Comparison of ENCODE assay signal across 28 cellular contexts in genomic region chr14:103089386-103090335, GRCh38. TPM values are rescaled to one million over a fixed set of nuclear protein-coding genes. Genes with fewer than 3 reads are reported as not detected.
"Had no signal": no experiment of that assay in that cellular context is flagged by ENCODE, and none has a peak within 500 bp of the region (broad histone marks: within the 10 kb centered on the region; RNA-seq: fewer than 3 reads in every experiment).

No MANE protein-coding gene starts in this region.

- H3K9me3 ChIP-seq: ascending aorta, body of pancreas, MG63 had no signal

- ATAC-seq: activated naive CD4-positive, alpha-beta T cell treated with anti-CD3 and anti-CD28 coated beads, Interleukin-2, amount 50 U/mL, for 72 hours; activated naive CD8-positive, alpha-beta T cell treated with anti-CD3 and anti-CD28 coated beads, Interleukin-2, amount 50 U/mL, for 24 hours; activated T-cell treated with anti-CD3 and anti-CD28 coated beads, Interleukin-2, amount 50 U/mL, for 4 hours; body of pancreas; PC-3; T-cell had no signal

- DNase-seq: activated CD4-positive, alpha-beta memory T cell treated with anti-CD3 and anti-CD28 coated beads for 36 hours; activated CD4-positive, alpha-beta T cell treated with anti-CD3 and anti-CD28 coated beads, Interleukin-2, amount 10 ng/mL, durations not matched to agents 7 days and 5 days; activated CD4-positive, CD25-positive, alpha-beta regulatory T cell; activated CD8-positive, alpha-beta memory T cell treated with anti-CD3 and anti-CD28 coated beads for 24 hours; activated effector memory CD4-positive, alpha-beta T cell treated with anti-CD3 and anti-CD28 coated beads, Interleukin-2, amount 50 U/mL, for 16 hours; activated naive CD4-positive, alpha-beta T cell treated with Interleukin-2 at 50 U/mL for 16 hours; activated naive CD8-positive, alpha-beta T cell treated with anti-CD3 and anti-CD28 coated beads, Interleukin-2, amount 50 U/mL, for 24 hours; activated T-cell treated with anti-CD3 and anti-CD28 coated beads, Interleukin-2, amount 50 U/mL, for 4 hours; amniotic stem cell; body of pancreas; central memory CD4-positive, alpha-beta T cell; MG63; MV-4-11; NCI-H1092 treated with DMSO at 0.1 percent for 48 hours; NCI-H1417 treated with DMSO at 0.1 percent for 48 hours; NCI-H1694; NCI-H2029; NCI-H524; PC-3; T-cell; T-helper 2 cell; T1000 had no signal

- H3K4me3 ChIP-seq: ascending aorta, body of pancreas, MG63, SK-N-MC had no signal

- H3K27ac ChIP-seq: ascending aorta, body of pancreas, SK-N-MC, VCaP had no signal

- H3K36me3 ChIP-seq: ascending aorta, MG63 had no signal

- H3K27me3 ChIP-seq: ascending aorta, body of pancreas, MG63 had no signal

RNA-seq across cellular contexts. Expression of gene EXOC3L4, which starts 4.9 kb away (rescaled TPM):
- total RNA-seq: activated CD4-positive, alpha-beta memory T cell treated with anti-CD3 and anti-CD28 coated beads for 36 hours; activated CD4-positive, alpha-beta T cell treated with anti-CD3 and anti-CD28 coated beads, Interleukin-2, amount 10 ng/mL, durations not matched to agents 7 days and 5 days; activated naive CD4-positive, alpha-beta T cell treated with anti-CD3 and anti-CD28 coated beads, Interleukin-2, amount 50 U/mL, for 72 hours; activated T-cell treated with anti-CD3 and anti-CD28 coated beads, Interleukin-2, amount 50 U/mL, for 4 hours; ascending aorta; bronchial epithelial cell; chondrocyte had no signal

RNA-seq across cellular contexts. Expression of gene LBHD2, which starts 5.7 kb away (rescaled TPM):
- total RNA-seq: activated CD4-positive, alpha-beta memory T cell treated with anti-CD3 and anti-CD28 coated beads for 36 hours; activated CD4-positive, alpha-beta T cell treated with anti-CD3 and anti-CD28 coated beads, Interleukin-2, amount 10 ng/mL, durations not matched to agents 7 days and 5 days; activated naive CD4-positive, alpha-beta T cell treated with anti-CD3 and anti-CD28 coated beads, Interleukin-2, amount 50 U/mL, for 72 hours; activated T-cell treated with anti-CD3 and anti-CD28 coated beads, Interleukin-2, amount 50 U/mL, for 4 hours; ascending aorta; body of pancreas; bronchial epithelial cell; chondrocyte; PC-3; T-cell had no signal
